Comparison of ENCODE assay signal across 7 cellular contexts in genomic region chr9:72942451-72942850, GRCh38. TPM values are rescaled to one million over a fixed set of nuclear protein-coding genes. Genes with fewer than 3 reads are reported as not detected.
"Had no signal": no experiment of that assay in that cellular context is flagged by ENCODE, and none has a peak within 500 bp of the region (broad histone marks: within the 10 kb centered on the region; RNA-seq: fewer than 3 reads in every experiment).

No MANE protein-coding gene starts in this region.

- H2AFZ ChIP-seq: GM23248 had no signal

- H3K4me1 ChIP-seq: HAP-1 had no signal

- H3K9ac ChIP-seq: GM23248 had no signal

- H3K36me3 ChIP-seq: HAP-1 had no signal

- ATAC-seq: HCT116 had no signal

- FAIRE-seq: HTR-8/SVneo had no signal

- DNase-seq: GM23248, GOT3, H7, KG1 had no signal

- H3K9me3 ChIP-seq: HAP-1 had no signal

- H3K27ac ChIP-seq: GM23248 had no signal

- H3K4me3 ChIP-seq: GM23248, HAP-1 had no signal

RNA-seq across cellular contexts. Expression of gene ALDH1A1, which starts 10.4 kb away (rescaled TPM):
- total RNA-seq: GM23248 had no signal
- polyA plus RNA-seq: GM23248 had no signal
